ENCODE assay signal across 7 cellular contexts in genomic region chr7:142753925-142754491, GRCh38. TPM values are rescaled to one million over a fixed set of nuclear protein-coding genes. Genes with fewer than 3 reads are reported as not detected.
"Had no signal": no experiment of that assay in that cellular context is flagged by ENCODE, and none has a peak within 500 bp of the region (broad histone marks: within the 10 kb centered on the region; RNA-seq: fewer than 3 reads in every experiment).

No MANE protein-coding gene starts in this region.

RNA-seq across cellular contexts. Expression of gene PRSS1, which starts 4.7 kb away (rescaled TPM):
- total RNA-seq: activated B cell treated with CpG ODN at 0.5 μM for 24 hours; activated CD4-positive, alpha-beta T cell treated with anti-CD3 and anti-CD28 coated beads, Interleukin-2, amount 10 ng/mL, durations not matched to agents 24 days and 14 days; activated CD8-positive, alpha-beta memory T cell treated with anti-CD3 and anti-CD28 coated beads, Interleukin-2, amount 10 ng/mL, durations not matched to agents 7 days and 5 days; activated T-helper 1 cell treated with anti-CD3 and anti-CD28 coated beads, Interleukin-12 subunit alpha, Interleukin-12 subunit beta, Interleukin-2, Interleukin-4 antibody, amounts not matched to agents 30 ng/mL and 10 ng/mL and 1 ng/mL, durations not matched to agents 14 hours and 24 hours and 36 hours; cardiac muscle cell; IMR-90; SK-MEL-5 had no signal
- polyA plus RNA-seq: cardiac muscle cell, IMR-90 had no signal

RNA-seq across cellular contexts. Expression of gene PRSS2, which starts 16.8 kb away (rescaled TPM):
- total RNA-seq: activated B cell treated with CpG ODN at 0.5 μM for 24 hours; activated CD4-positive, alpha-beta T cell treated with anti-CD3 and anti-CD28 coated beads, Interleukin-2, amount 10 ng/mL, durations not matched to agents 24 days and 14 days; activated CD8-positive, alpha-beta memory T cell treated with anti-CD3 and anti-CD28 coated beads, Interleukin-2, amount 10 ng/mL, durations not matched to agents 7 days and 5 days; activated T-helper 1 cell treated with anti-CD3 and anti-CD28 coated beads, Interleukin-12 subunit alpha, Interleukin-12 subunit beta, Interleukin-2, Interleukin-4 antibody, amounts not matched to agents 30 ng/mL and 10 ng/mL and 1 ng/mL, durations not matched to agents 14 hours and 24 hours and 36 hours; cardiac muscle cell; IMR-90; SK-MEL-5 had no signal
- polyA plus RNA-seq: cardiac muscle cell, IMR-90 had no signal
